Comparison of ENCODE assay signal across 8 cellular contexts in the genomic region with DNA sequence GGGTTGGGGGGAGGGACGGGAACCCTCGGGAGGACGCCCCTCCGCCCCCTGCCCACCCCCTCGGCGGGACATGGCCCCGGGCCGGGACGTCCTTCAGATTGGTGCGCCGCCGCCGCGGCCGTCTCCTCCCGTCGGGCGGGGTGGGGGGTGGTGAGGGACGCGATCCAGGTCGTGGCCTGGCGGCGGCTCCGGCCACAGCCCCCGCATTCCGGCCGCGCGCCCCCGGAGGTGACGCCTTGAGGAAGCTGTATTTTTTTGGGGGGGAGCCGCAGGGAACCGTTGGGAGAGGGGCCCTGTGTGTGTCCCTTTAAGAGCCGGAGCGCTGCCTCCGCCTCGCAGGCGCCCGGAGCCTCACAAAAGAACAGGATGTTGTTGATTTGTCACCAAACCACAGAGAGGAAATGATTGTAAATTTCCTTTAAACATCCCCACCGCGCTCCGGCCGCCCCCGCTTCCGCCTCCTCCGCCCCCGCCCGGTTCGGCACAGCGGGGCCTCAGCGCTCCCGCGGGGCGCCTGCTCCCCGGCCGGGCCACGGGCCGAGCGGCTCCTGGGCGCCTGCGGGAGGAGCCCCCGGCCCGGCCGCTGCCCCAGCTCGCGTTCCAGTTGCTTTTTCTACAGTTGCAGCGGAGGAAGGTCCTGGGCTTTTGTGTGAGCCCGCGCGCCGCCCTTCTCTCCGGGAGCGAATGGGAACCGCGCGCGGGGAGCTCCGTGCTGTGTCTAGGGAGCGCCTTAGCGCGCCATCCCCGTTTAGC. TPM values are rescaled to one million over a fixed set of nuclear protein-coding genes. Genes with fewer than 3 reads are reported as not detected.
DNase-seq lines count a peak whose midpoint lies in the region; ATAC-seq and TF ChIP-seq lines count a peak whose summit lies in the region.

No MANE protein-coding gene starts in this region.

- H3K4me3 ChIP-seq in SJCRH30 (peak overlapping the region; percentile 80), neutrophil (ENCODE audit: low read depth in 1 of 2, low read length in 1 of 2) (peak overlapping the region; percentile 73 to 83), subcutaneous abdominal adipose tissue (ENCODE audit: low read depth in 1 of 5, low read length in 5 of 5) (peak overlapping the region; percentile 64 to 83 (median 77))

- peaks cover 24% of the 10 kb centered on the region for H3K4me1 ChIP-seq in SJCRH30
- peaks cover 16 to 18% of the 10 kb centered on the region in 2 experiments for H3K4me1 ChIP-seq in neutrophil (ENCODE audit: control insufficient read depth in 1 of 2, insufficient read depth in 1 of 2, low read depth in 1 of 2, low read length in 1 of 2)
- peaks cover 2 to 28% (median 14%) of the 10 kb centered on the region in 5 donors for H3K4me1 ChIP-seq in subcutaneous abdominal adipose tissue (ENCODE audit: control insufficient read depth in 5 of 5, insufficient read depth in 5 of 5, low read length in 5 of 5)

- H3K27ac ChIP-seq in SJCRH30: peak overlapping the region; percentile 98
- peak overlapping the region; percentile 86 for H3K27ac ChIP-seq in neutrophil
- H3K27ac ChIP-seq in subcutaneous abdominal adipose tissue (ENCODE audit: low read depth, low read length): peak overlapping the region; percentile 97

- peak; percentile 12; the same call in 1 of the 2 replicates for TF ChIP-seq RAD21 in Ishikawa (IDR thresholded peaks at IDR 0.05; ENCODE audit: low read depth)

- peak; percentile 93 for DNase-seq in EH (ENCODE audit: low read depth)
- DNase-seq in SJCRH30: peak; percentile 90 to 93
- peak; percentile 92 for DNase-seq in activated naive CD4-positive, alpha-beta T cell treated with Interleukin-2 at 50 U/mL for 16 hours
- DNase-seq in germinal center (ENCODE audit: low spot score): peak; percentile 89

- ATAC-seq in GM21717 (IDR thresholded peaks at IDR 0.05; ENCODE audit: unreplicated experiment): peak; percentile 96

- peak; percentile 27 for TF ChIP-seq CTCF in neutrophil (IDR thresholded peaks at IDR 0.05)

- no peaks in the 10 kb centered on the region for H3K9me3 ChIP-seq in SJCRH30 (replicated peaks)
- no peaks in the 10 kb centered on the region for H3K9me3 ChIP-seq in neutrophil
- H3K9me3 ChIP-seq in subcutaneous abdominal adipose tissue (ENCODE audit: control insufficient read depth in 5 of 5, low read length in 5 of 5): no peaks in the 10 kb centered on the region

- TF ChIP-seq EP300 in Ishikawa (IDR thresholded peaks at IDR 0.05; ENCODE audit: borderline replicate concordance): peak; percentile 95

- H3K9ac ChIP-seq in subcutaneous abdominal adipose tissue (ENCODE audit: low read length in 5 of 5): peak overlapping the region; percentile 71 to 84 (median 74)

- H3K27me3 ChIP-seq in SJCRH30 (no peaks in the 10 kb centered on the region), neutrophil (peaks cover 69% of the 10 kb centered on the region), subcutaneous abdominal adipose tissue (ENCODE audit: control insufficient read depth in 5 of 5, insufficient read depth in 4 of 5, low read length in 5 of 5) (no peaks in the 10 kb centered on the region)

- H3K36me3 ChIP-seq in SJCRH30 (no peaks in the 10 kb centered on the region), neutrophil (no peaks in the 10 kb centered on the region), subcutaneous abdominal adipose tissue (ENCODE audit: control insufficient read depth in 5 of 5, insufficient read depth in 5 of 5, low read length in 5 of 5) (no peaks in the 10 kb centered on the region)

TF ChIP-seq in Ishikawa, 13 proteins besides CTCF, POLR2A, EP300 and RAD21:
- peak; percentile 20; the same call in 1 of the 2 replicates for TF ChIP-seq TAF1 (IDR thresholded peaks at IDR 0.05; ENCODE audit: low read depth)
- peak; percentile 76 for TF ChIP-seq NFIC (IDR thresholded peaks at IDR 0.05)
- no peak for TF ChIP-seq CREB1 (IDR thresholded peaks at IDR 0.05; ENCODE audit: low read depth)
- TF ChIP-seq, protein P1, sequence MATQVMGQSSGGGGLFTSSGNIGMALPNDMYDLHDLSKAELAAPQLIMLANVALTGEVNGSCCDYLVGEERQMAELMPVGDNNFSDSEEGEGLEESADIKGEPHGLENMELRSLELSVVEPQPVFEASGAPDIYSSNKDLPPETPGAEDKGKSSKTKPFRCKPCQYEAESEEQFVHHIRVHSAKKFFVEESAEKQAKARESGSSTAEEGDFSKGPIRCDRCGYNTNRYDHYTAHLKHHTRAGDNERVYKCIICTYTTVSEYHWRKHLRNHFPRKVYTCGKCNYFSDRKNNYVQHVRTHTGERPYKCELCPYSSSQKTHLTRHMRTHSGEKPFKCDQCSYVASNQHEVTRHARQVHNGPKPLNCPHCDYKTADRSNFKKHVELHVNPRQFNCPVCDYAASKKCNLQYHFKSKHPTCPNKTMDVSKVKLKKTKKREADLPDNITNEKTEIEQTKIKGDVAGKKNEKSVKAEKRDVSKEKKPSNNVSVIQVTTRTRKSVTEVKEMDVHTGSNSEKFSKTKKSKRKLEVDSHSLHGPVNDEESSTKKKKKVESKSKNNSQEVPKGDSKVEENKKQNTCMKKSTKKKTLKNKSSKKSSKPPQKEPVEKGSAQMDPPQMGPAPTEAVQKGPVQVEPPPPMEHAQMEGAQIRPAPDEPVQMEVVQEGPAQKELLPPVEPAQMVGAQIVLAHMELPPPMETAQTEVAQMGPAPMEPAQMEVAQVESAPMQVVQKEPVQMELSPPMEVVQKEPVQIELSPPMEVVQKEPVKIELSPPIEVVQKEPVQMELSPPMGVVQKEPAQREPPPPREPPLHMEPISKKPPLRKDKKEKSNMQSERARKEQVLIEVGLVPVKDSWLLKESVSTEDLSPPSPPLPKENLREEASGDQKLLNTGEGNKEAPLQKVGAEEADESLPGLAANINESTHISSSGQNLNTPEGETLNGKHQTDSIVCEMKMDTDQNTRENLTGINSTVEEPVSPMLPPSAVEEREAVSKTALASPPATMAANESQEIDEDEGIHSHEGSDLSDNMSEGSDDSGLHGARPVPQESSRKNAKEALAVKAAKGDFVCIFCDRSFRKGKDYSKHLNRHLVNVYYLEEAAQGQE (IDR thresholded peaks at IDR 0.05; ENCODE audit: low read depth): no peak
- peak; percentile 95 for TF ChIP-seq TCF12 (IDR thresholded peaks at IDR 0.05; ENCODE audit: low read depth)
- TF ChIP-seq, protein P2, sequence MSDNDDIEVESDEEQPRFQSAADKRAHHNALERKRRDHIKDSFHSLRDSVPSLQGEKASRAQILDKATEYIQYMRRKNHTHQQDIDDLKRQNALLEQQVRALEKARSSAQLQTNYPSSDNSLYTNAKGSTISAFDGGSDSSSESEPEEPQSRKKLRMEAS (IDR thresholded peaks at IDR 0.05): peak; percentile 75
- TF ChIP-seq ZBTB7A (IDR thresholded peaks at IDR 0.05; ENCODE audit: low read depth): peak; percentile 94
- TF ChIP-seq CEBPB (IDR thresholded peaks at IDR 0.05): peak; percentile 43; the same call in 1 of the 2 replicates
- peak; percentile 82 for TF ChIP-seq TEAD4 (IDR thresholded peaks at IDR 0.05)
- TF ChIP-seq EGR1 (IDR thresholded peaks at IDR 0.05): peak; percentile 99
- peak; percentile 78; the same call in 1 of the 2 replicates for TF ChIP-seq FOXM1 (IDR thresholded peaks at IDR 0.05; ENCODE audit: borderline replicate concordance, low read depth)
- TF ChIP-seq, protein P3, sequence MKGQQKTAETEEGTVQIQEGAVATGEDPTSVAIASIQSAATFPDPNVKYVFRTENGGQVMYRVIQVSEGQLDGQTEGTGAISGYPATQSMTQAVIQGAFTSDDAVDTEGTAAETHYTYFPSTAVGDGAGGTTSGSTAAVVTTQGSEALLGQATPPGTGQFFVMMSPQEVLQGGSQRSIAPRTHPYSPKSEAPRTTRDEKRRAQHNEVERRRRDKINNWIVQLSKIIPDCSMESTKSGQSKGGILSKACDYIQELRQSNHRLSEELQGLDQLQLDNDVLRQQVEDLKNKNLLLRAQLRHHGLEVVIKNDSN (IDR thresholded peaks at IDR 0.05): 0 out of 2 replicates have a peak, but pooled peaks have one; percentile 2
- no peak for TF ChIP-seq YY1 (IDR thresholded peaks at IDR 0.05; ENCODE audit: low read depth)
TF ChIP-seq in Ishikawa: peak in this region for 10.

RNA-seq across cellular contexts. Expression of gene SPRY4, which starts 32.1 kb away (rescaled TPM):
- total RNA-seq in SJCRH30 (2014; rRNA removed; shearing (Covaris generic)): 41.6 and 41.7 TPM in 2 replicates

Comparison
In these comparisons a context has a peak if more than half of its experiments do, and no peak if none do; other contexts are left out.
1. Peak in every context shown above with its lines: DNase-seq, ATAC-seq, H3K4me3 ChIP-seq and H3K27ac ChIP-seq.